In the genomic region with DNA sequence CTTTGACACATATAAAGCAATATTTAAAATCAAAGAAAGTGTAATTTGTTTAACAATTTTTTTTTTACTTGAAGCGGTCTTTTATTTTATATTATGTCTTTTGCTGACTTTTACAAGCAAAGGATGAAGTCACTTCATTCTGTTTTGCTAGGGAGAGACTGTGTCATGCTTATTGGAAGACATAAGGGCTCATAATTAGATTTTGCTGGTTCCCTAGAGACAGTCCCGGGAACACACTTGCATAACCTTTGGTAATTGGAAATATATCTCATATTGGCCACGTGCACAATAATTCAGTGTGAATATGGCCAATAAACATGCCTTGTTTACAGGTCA, we compare ENCODE assay signal across 8 cellular contexts.
DNase-seq lines count a peak whose midpoint lies in the region; ATAC-seq lines count a peak whose summit lies in the region.

No MANE protein-coding gene starts in this region.

- no peaks in the 10 kb centered on the region for H3K36me3 ChIP-seq in mucosa of stomach (ENCODE audit: control insufficient read depth, insufficient read depth, low read length)

- H3K27me3 ChIP-seq in mucosa of stomach (ENCODE audit: control insufficient read depth, insufficient read depth, low read length) = peaks cover 5% of the 10 kb centered on the region

- no peaks in the 10 kb centered on the region for H3K9me3 ChIP-seq in mucosa of stomach (ENCODE audit: control insufficient read depth, low read length)

- no peaks in the 10 kb centered on the region for H3K36me3 Mint-ChIP-seq in activated naive CD8-positive, alpha-beta T cell treated with anti-CD3 and anti-CD28 coated beads, Interleukin-2, amount 50 U/mL, for 24 hours (ENCODE audit: low read depth)

- H3K9ac ChIP-seq in mucosa of stomach (ENCODE audit: low read length) = peak overlapping the region; percentile 73

- H3K4me1 ChIP-seq in mucosa of stomach (ENCODE audit: control insufficient read depth, insufficient read depth, low read length) = peaks cover 3% of the 10 kb centered on the region

- ATAC-seq in HG02943 (IDR thresholded peaks at IDR 0.05; ENCODE audit: low read depth, unreplicated experiment) = peak; percentile 14
- no peak for ATAC-seq in activated naive CD8-positive, alpha-beta T cell treated with anti-CD3 and anti-CD28 coated beads, Interleukin-2, amount 50 U/mL, for 24 hours
- ATAC-seq in GM18519 (IDR thresholded peaks at IDR 0.05; ENCODE audit: low FRiP score, unreplicated experiment) = no peak

- H3K9me3 Mint-ChIP-seq in activated naive CD8-positive, alpha-beta T cell treated with anti-CD3 and anti-CD28 coated beads, Interleukin-2, amount 50 U/mL, for 24 hours = no peaks in the 10 kb centered on the region

- H3K4me3 Mint-ChIP-seq in activated naive CD8-positive, alpha-beta T cell treated with anti-CD3 and anti-CD28 coated beads, Interleukin-2, amount 50 U/mL, for 24 hours = no peak overlapping the region

- DNase-seq in AG08396 (ENCODE audit: low spot score) = peak; percentile 10
- DNase-seq in activated naive CD8-positive, alpha-beta T cell treated with anti-CD3 and anti-CD28 coated beads, Interleukin-2, amount 50 U/mL, for 24 hours = no peak
- DNase-seq in OCI-M1 (lab: John Stamatoyannopoulos, UW) = no peak
- no peak for DNase-seq in SKM-1 (lab: John Stamatoyannopoulos, UW; ENCODE audit: unreplicated experiment)
- DNase-seq in DMS79 treated with DMSO at 0.1 percent for 48 hours (lab: John Stamatoyannopoulos, UW) = no peak

- H3K27ac Mint-ChIP-seq in activated naive CD8-positive, alpha-beta T cell treated with anti-CD3 and anti-CD28 coated beads, Interleukin-2, amount 50 U/mL, for 24 hours = peak overlapping the region; percentile 49

- peaks cover 22% of the 10 kb centered on the region for H3K27me3 Mint-ChIP-seq in activated naive CD8-positive, alpha-beta T cell treated with anti-CD3 and anti-CD28 coated beads, Interleukin-2, amount 50 U/mL, for 24 hours

- peaks cover 3% of the 10 kb centered on the region for H3K4me1 Mint-ChIP-seq in activated naive CD8-positive, alpha-beta T cell treated with anti-CD3 and anti-CD28 coated beads, Interleukin-2, amount 50 U/mL, for 24 hours

- peak overlapping the region; percentile 34 for H3K4me3 ChIP-seq in mucosa of stomach (ENCODE audit: low read length)
